Comparison of ENCODE assay signal across 1 cellular context in the genomic region with DNA sequence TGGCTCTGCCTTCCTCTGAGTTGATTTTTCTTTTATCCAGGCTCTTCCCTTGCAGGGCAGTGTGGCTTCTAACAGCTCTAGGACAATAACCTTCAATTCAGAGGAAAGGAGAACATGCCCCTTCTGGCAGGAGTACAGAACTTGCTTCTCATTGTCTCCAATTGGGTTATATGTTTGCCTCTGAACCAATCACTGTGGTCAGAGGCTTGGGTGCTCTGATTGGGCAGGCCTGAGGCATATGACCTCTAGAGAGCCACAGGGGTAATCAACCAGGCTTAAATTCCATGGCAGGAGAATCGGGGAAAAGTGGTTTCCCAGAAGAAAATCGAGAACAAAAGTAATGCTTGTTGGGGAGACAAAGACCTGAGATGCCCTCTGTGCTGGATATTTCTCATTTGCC.
TF ChIP-seq lines count a peak whose summit lies in the region.

No MANE protein-coding gene starts in this region.

TF ChIP-seq in H1, 55 proteins besides CTCF, POLR2A, EP300 and RAD21:
- TF ChIP-seq NRF1 (IDR thresholded peaks at IDR 0.05; ENCODE audit: low read depth, low read length) = no peak
- TF ChIP-seq, protein P1, sequence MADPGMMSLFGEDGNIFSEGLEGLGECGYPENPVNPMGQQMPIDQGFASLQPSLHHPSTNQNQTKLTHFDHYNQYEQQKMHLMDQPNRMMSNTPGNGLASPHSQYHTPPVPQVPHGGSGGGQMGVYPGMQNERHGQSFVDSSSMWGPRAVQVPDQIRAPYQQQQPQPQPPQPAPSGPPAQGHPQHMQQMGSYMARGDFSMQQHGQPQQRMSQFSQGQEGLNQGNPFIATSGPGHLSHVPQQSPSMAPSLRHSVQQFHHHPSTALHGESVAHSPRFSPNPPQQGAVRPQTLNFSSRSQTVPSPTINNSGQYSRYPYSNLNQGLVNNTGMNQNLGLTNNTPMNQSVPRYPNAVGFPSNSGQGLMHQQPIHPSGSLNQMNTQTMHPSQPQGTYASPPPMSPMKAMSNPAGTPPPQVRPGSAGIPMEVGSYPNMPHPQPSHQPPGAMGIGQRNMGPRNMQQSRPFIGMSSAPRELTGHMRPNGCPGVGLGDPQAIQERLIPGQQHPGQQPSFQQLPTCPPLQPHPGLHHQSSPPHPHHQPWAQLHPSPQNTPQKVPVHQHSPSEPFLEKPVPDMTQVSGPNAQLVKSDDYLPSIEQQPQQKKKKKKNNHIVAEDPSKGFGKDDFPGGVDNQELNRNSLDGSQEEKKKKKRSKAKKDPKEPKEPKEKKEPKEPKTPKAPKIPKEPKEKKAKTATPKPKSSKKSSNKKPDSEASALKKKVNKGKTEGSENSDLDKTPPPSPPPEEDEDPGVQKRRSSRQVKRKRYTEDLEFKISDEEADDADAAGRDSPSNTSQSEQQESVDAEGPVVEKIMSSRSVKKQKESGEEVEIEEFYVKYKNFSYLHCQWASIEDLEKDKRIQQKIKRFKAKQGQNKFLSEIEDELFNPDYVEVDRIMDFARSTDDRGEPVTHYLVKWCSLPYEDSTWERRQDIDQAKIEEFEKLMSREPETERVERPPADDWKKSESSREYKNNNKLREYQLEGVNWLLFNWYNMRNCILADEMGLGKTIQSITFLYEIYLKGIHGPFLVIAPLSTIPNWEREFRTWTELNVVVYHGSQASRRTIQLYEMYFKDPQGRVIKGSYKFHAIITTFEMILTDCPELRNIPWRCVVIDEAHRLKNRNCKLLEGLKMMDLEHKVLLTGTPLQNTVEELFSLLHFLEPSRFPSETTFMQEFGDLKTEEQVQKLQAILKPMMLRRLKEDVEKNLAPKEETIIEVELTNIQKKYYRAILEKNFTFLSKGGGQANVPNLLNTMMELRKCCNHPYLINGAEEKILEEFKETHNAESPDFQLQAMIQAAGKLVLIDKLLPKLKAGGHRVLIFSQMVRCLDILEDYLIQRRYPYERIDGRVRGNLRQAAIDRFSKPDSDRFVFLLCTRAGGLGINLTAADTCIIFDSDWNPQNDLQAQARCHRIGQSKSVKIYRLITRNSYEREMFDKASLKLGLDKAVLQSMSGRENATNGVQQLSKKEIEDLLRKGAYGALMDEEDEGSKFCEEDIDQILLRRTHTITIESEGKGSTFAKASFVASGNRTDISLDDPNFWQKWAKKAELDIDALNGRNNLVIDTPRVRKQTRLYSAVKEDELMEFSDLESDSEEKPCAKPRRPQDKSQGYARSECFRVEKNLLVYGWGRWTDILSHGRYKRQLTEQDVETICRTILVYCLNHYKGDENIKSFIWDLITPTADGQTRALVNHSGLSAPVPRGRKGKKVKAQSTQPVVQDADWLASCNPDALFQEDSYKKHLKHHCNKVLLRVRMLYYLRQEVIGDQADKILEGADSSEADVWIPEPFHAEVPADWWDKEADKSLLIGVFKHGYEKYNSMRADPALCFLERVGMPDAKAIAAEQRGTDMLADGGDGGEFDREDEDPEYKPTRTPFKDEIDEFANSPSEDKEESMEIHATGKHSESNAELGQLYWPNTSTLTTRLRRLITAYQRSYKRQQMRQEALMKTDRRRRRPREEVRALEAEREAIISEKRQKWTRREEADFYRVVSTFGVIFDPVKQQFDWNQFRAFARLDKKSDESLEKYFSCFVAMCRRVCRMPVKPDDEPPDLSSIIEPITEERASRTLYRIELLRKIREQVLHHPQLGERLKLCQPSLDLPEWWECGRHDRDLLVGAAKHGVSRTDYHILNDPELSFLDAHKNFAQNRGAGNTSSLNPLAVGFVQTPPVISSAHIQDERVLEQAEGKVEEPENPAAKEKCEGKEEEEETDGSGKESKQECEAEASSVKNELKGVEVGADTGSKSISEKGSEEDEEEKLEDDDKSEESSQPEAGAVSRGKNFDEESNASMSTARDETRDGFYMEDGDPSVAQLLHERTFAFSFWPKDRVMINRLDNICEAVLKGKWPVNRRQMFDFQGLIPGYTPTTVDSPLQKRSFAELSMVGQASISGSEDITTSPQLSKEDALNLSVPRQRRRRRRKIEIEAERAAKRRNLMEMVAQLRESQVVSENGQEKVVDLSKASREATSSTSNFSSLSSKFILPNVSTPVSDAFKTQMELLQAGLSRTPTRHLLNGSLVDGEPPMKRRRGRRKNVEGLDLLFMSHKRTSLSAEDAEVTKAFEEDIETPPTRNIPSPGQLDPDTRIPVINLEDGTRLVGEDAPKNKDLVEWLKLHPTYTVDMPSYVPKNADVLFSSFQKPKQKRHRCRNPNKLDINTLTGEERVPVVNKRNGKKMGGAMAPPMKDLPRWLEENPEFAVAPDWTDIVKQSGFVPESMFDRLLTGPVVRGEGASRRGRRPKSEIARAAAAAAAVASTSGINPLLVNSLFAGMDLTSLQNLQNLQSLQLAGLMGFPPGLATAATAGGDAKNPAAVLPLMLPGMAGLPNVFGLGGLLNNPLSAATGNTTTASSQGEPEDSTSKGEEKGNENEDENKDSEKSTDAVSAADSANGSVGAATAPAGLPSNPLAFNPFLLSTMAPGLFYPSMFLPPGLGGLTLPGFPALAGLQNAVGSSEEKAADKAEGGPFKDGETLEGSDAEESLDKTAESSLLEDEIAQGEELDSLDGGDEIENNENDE (IDR thresholded peaks at IDR 0.05; ENCODE audit: insufficient replicate concordance, low read length) = no peak
- TF ChIP-seq TAF1 (IDR thresholded peaks at IDR 0.05; ENCODE audit: low read depth, low read length) = no peak
- no peak for TF ChIP-seq MAFK (IDR thresholded peaks at IDR 0.05; ENCODE audit: low read depth, low read length)
- no peak for TF ChIP-seq BCL11A (IDR thresholded peaks at IDR 0.05; ENCODE audit: low read depth in 2 of 2, low read length in 2 of 2)
- no peak for TF ChIP-seq HDAC6 (IDR thresholded peaks at IDR 0.05; ENCODE audit: low read depth, low read length)
- TF ChIP-seq TEAD4 (IDR thresholded peaks at IDR 0.05; ENCODE audit: low read depth, low read length) = no peak
- no peak; the same call in 1 of the 2 replicates for TF ChIP-seq MAX (IDR thresholded peaks at IDR 0.05)
- TF ChIP-seq, protein P2, sequence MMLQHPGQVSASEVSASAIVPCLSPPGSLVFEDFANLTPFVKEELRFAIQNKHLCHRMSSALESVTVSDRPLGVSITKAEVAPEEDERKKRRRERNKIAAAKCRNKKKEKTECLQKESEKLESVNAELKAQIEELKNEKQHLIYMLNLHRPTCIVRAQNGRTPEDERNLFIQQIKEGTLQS (IDR thresholded peaks at IDR 0.05; ENCODE audit: insufficient read depth, low read depth, low read length) = no peak
- TF ChIP-seq, protein P3, sequence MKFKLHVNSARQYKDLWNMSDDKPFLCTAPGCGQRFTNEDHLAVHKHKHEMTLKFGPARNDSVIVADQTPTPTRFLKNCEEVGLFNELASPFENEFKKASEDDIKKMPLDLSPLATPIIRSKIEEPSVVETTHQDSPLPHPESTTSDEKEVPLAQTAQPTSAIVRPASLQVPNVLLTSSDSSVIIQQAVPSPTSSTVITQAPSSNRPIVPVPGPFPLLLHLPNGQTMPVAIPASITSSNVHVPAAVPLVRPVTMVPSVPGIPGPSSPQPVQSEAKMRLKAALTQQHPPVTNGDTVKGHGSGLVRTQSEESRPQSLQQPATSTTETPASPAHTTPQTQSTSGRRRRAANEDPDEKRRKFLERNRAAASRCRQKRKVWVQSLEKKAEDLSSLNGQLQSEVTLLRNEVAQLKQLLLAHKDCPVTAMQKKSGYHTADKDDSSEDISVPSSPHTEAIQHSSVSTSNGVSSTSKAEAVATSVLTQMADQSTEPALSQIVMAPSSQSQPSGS (IDR thresholded peaks at IDR 0.05; ENCODE audit: low read length) = no peak
- no peak for TF ChIP-seq SUZ12 (IDR thresholded peaks at IDR 0.05; ENCODE audit: low read length)
- TF ChIP-seq SP1 (IDR thresholded peaks at IDR 0.05; ENCODE audit: low read depth, low read length) = no peak
- no peak for TF ChIP-seq CHD1 (IDR thresholded peaks at IDR 0.05; ENCODE audit: low read depth, low read length)
- no peak for TF ChIP-seq GTF2F1 (IDR thresholded peaks at IDR 0.05; ENCODE audit: borderline replicate concordance, low read depth, low read length)
- TF ChIP-seq BRCA1 (IDR thresholded peaks at IDR 0.05; ENCODE audit: low read depth, low read length) = no peak
- no peak for TF ChIP-seq SP2 (IDR thresholded peaks at IDR 0.05; ENCODE audit: low read length)
